Comparison of ENCODE assay signal across 1 cellular context in the genomic region with DNA sequence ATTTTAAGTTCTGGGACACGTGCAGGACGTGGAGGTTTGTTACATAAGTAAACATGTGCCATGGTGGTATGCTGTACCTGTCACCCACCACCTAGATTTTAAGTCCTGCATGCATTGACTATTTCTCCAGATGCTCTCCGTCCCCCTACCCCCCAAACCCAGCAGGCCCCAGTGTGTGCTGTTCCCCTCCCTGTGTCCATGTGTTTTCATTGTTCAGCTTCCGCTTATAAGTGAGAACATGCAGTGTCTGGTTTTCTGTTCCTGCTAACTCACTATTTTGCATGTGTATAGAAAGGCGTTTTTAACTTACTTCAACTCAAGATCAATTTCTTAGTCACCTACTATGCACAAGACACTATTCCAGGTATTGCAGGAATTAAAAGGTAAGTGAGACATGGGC.
TF ChIP-seq lines count a peak whose summit lies in the region.

No MANE protein-coding gene starts in this region.

TF ChIP-seq in GM23338, 12 proteins besides CTCF, POLR2A, EP300 and RAD21 (continued from another document):
- TF ChIP-seq, protein P1, sequence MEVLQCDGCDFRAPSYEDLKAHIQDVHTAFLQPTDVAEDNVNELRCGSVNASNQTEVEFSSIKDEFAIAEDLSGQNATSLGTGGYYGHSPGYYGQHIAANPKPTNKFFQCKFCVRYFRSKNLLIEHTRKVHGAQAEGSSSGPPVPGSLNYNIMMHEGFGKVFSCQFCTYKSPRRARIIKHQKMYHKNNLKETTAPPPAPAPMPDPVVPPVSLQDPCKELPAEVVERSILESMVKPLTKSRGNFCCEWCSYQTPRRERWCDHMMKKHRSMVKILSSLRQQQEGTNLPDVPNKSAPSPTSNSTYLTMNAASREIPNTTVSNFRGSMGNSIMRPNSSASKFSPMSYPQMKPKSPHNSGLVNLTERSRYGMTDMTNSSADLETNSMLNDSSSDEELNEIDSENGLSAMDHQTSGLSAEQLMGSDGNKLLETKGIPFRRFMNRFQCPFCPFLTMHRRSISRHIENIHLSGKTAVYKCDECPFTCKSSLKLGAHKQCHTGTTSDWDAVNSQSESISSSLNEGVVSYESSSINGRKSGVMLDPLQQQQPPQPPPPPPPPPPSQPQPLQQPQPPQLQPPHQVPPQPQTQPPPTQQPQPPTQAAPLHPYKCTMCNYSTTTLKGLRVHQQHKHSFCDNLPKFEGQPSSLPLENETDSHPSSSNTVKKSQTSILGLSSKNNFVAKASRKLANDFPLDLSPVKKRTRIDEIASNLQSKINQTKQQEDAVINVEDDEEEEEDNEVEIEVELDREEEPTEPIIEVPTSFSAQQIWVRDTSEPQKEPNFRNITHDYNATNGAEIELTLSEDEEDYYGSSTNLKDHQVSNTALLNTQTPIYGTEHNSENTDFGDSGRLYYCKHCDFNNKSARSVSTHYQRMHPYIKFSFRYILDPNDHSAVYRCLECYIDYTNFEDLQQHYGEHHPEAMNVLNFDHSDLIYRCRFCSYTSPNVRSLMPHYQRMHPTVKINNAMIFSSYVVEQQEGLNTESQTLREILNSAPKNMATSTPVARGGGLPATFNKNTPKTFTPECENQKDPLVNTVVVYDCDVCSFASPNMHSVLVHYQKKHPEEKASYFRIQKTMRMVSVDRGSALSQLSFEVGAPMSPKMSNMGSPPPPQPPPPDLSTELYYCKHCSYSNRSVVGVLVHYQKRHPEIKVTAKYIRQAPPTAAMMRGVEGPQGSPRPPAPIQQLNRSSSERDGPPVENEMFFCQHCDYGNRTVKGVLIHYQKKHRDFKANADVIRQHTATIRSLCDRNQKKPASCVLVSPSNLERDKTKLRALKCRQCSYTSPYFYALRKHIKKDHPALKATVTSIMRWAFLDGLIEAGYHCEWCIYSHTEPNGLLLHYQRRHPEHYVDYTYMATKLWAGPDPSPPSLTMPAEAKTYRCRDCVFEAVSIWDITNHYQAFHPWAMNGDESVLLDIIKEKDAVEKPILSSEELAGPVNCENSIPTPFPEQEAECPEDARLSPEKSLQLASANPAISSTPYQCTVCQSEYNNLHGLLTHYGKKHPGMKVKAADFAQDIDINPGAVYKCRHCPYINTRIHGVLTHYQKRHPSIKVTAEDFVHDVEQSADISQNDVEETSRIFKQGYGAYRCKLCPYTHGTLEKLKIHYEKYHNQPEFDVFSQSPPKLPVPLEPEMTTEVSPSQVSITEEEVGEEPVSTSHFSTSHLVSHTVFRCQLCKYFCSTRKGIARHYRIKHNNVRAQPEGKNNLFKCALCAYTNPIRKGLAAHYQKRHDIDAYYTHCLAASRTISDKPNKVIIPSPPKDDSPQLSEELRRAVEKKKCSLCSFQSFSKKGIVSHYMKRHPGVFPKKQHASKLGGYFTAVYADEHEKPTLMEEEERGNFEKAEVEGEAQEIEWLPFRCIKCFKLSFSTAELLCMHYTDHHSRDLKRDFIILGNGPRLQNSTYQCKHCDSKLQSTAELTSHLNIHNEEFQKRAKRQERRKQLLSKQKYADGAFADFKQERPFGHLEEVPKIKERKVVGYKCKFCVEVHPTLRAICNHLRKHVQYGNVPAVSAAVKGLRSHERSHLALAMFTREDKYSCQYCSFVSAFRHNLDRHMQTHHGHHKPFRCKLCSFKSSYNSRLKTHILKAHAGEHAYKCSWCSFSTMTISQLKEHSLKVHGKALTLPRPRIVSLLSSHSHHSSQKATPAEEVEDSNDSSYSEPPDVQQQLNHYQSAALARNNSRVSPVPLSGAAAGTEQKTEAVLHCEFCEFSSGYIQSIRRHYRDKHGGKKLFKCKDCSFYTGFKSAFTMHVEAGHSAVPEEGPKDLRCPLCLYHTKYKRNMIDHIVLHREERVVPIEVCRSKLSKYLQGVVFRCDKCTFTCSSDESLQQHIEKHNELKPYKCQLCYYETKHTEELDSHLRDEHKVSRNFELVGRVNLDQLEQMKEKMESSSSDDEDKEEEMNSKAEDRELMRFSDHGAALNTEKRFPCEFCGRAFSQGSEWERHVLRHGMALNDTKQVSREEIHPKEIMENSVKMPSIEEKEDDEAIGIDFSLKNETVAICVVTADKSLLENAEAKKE (CRISPR knock-in tag; IDR thresholded peaks at IDR 0.05): no peak
- no peak for TF ChIP-seq JUNB (IDR thresholded peaks at IDR 0.05; ENCODE audit: unreplicated experiment)
- TF ChIP-seq NANOG (IDR thresholded peaks at IDR 0.05; ENCODE audit: borderline replicate concordance): no peak
- TF ChIP-seq ZNF114 (CRISPR knock-in tag; IDR thresholded peaks at IDR 0.05): no peak
- TF ChIP-seq, protein P2, sequence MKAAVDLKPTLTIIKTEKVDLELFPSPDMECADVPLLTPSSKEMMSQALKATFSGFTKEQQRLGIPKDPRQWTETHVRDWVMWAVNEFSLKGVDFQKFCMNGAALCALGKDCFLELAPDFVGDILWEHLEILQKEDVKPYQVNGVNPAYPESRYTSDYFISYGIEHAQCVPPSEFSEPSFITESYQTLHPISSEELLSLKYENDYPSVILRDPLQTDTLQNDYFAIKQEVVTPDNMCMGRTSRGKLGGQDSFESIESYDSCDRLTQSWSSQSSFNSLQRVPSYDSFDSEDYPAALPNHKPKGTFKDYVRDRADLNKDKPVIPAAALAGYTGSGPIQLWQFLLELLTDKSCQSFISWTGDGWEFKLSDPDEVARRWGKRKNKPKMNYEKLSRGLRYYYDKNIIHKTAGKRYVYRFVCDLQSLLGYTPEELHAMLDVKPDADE (IDR thresholded peaks at IDR 0.05): no peak
- TF ChIP-seq EZH2phosphoT487 (IDR thresholded peaks at IDR 0.05; ENCODE audit: unreplicated experiment): no peak
- no peak for TF ChIP-seq EZH2 (IDR thresholded peaks at IDR 0.05; ENCODE audit: low read depth, unreplicated experiment)
- no peak for TF ChIP-seq ZNF331 (CRISPR knock-in tag; IDR thresholded peaks at IDR 0.05; ENCODE audit: low read depth)
